Comparison of ENCODE assay signal across 8 cellular contexts in genomic region chr4:2837904-2838496, GRCh38. TPM values are rescaled to one million over a fixed set of nuclear protein-coding genes. Genes with fewer than 3 reads are reported as not detected.
DNase-seq lines count a peak whose midpoint lies in the region; ATAC-seq and TF ChIP-seq lines count a peak whose summit lies in the region.

No MANE protein-coding gene starts in this region.

- H3K27me3 ChIP-seq in CD8-positive, alpha-beta memory T cell (ENCODE audit: insufficient read depth, low read length, poor library complexity, severe bottlenecking), result no peaks in the 10 kb centered on the region

- CTCF ChIA-PET in CD8-positive, alpha-beta memory T cell (lab: Charles Lee), result interaction anchor here (1.6 to 2.0 kb wide), 3 partner anchors 20 to 75 kb away, joined by 3 to 10 read pairs (median 6); no protein-coding TSS in a partner anchor

- H3K4me1 ChIP-seq in CD8-positive, alpha-beta memory T cell (ENCODE audit: insufficient read depth, low read length), result peaks cover 64% of the 10 kb centered on the region

- H3K9me3 Mint-ChIP-seq in CD8-positive, alpha-beta memory T cell, result no peaks in the 10 kb centered on the region
- H3K9me3 Mint-ChIP-seq in activated naive CD8-positive, alpha-beta T cell treated with anti-CD3 and anti-CD28 coated beads for 36 hours, result peaks cover 6% of the 10 kb centered on the region
- H3K9me3 Mint-ChIP-seq in immature natural killer cell, result no peaks in the 10 kb centered on the region

- H3K36me3 Mint-ChIP-seq in CD8-positive, alpha-beta memory T cell, result peaks cover 0 to 7% (median 4%) of the 10 kb centered on the region in 3 donors
- peaks cover 23% of the 10 kb centered on the region for H3K36me3 Mint-ChIP-seq in activated naive CD8-positive, alpha-beta T cell treated with anti-CD3 and anti-CD28 coated beads for 36 hours
- H3K36me3 Mint-ChIP-seq in immature natural killer cell, result peaks cover 0 to 7% (median 4%) of the 10 kb centered on the region in 3 donors

- POLR2A ChIA-PET in CD8-positive, alpha-beta memory T cell (lab: Charles Lee), result interaction anchor here (1.3 kb wide), 1 partner anchor 14 kb away, joined by 4 read pairs; no protein-coding TSS in a partner anchor

- H3K4me3 Mint-ChIP-seq in CD8-positive, alpha-beta memory T cell, result peak overlapping the region; percentile 75 to 87 (median 84)
- H3K4me3 Mint-ChIP-seq in activated naive CD8-positive, alpha-beta T cell treated with anti-CD3 and anti-CD28 coated beads for 36 hours, result peak overlapping the region; percentile 82
- peak overlapping the region; percentile 75 to 87 (median 83) for H3K4me3 Mint-ChIP-seq in immature natural killer cell

- H3K9me3 ChIP-seq in CD8-positive, alpha-beta memory T cell (ENCODE audit: low read length), result no peaks in the 10 kb centered on the region

- peak; percentile 57 to 84 (median 76) for DNase-seq in CD8-positive, alpha-beta memory T cell
- DNase-seq in activated naive CD8-positive, alpha-beta T cell treated with anti-CD3 and anti-CD28 coated beads for 36 hours, result peak; percentile 65
- peak; percentile 81 to 84 (median 81) for DNase-seq in immature natural killer cell
- peak; percentile 56 for DNase-seq in stimulated activated CD4-positive, alpha-beta T cell treated with anti-CD3 and anti-CD28 coated beads, Interleukin-2, amount 100 ng/mL, for 4 hours (ENCODE audit: low read depth)
- no peak for DNase-seq in OCI-M1 (lab: John Stamatoyannopoulos, UW)
- no peak for DNase-seq in NCI-H345 treated with DMSO at 0.1 percent for 48 hours (lab: John Stamatoyannopoulos, UW; ENCODE audit: unreplicated experiment)

- peak overlapping the region; percentile 83 to 96 (median 93) for H3K27ac Mint-ChIP-seq in CD8-positive, alpha-beta memory T cell
- peak overlapping the region; percentile 89 for H3K27ac Mint-ChIP-seq in activated naive CD8-positive, alpha-beta T cell treated with anti-CD3 and anti-CD28 coated beads for 36 hours
- H3K27ac Mint-ChIP-seq in immature natural killer cell, result peak overlapping the region; percentile 80 to 96 (median 92)

- peaks cover 64 to 79% (median 73%) of the 10 kb centered on the region in 3 donors for H3K4me1 Mint-ChIP-seq in CD8-positive, alpha-beta memory T cell
- H3K4me1 Mint-ChIP-seq in activated naive CD8-positive, alpha-beta T cell treated with anti-CD3 and anti-CD28 coated beads for 36 hours, result peaks cover 53% of the 10 kb centered on the region
- peaks cover 84 to 95% of the 10 kb centered on the region in 2 donors for H3K4me1 Mint-ChIP-seq in immature natural killer cell

- H3K27ac ChIP-seq in CD8-positive, alpha-beta memory T cell (ENCODE audit: low read depth, low read length), result peak overlapping the region; percentile 48

- peak overlapping the region; percentile 60 for H3K4me3 ChIP-seq in CD8-positive, alpha-beta memory T cell (ENCODE audit: low read length)

- H3K36me3 ChIP-seq in CD8-positive, alpha-beta memory T cell (ENCODE audit: insufficient read depth, low read length), result no peaks in the 10 kb centered on the region

- ATAC-seq in SK-N-SH treated with all-trans-retinoic acid at 6 μM for 48 hours (peak; percentile 35; the same call in 2 of the 3 replicates), GM21526 (IDR thresholded peaks at IDR 0.05; ENCODE audit: low FRiP score, unreplicated experiment) (no peak)

- H3K27me3 Mint-ChIP-seq in CD8-positive, alpha-beta memory T cell, result no peaks in the 10 kb centered on the region
- no peaks in the 10 kb centered on the region for H3K27me3 Mint-ChIP-seq in activated naive CD8-positive, alpha-beta T cell treated with anti-CD3 and anti-CD28 coated beads for 36 hours
- peaks cover 11 to 22% (median 13%) of the 10 kb centered on the region in 3 donors for H3K27me3 Mint-ChIP-seq in immature natural killer cell (ENCODE audit: low read depth in 3 of 3)

TF ChIP-seq in SK-N-SH treated with all-trans-retinoic acid at 6 μM for 48 hours, 23 proteins besides CTCF, POLR2A, EP300 and RAD21:
- TF ChIP-seq CREB5 (CRISPR knock-in tag; IDR thresholded peaks at IDR 0.05; ENCODE audit: low read depth) (no peak), ZNF70 (CRISPR knock-in tag; IDR thresholded peaks at IDR 0.05) (no peak), TSHZ2 (CRISPR knock-in tag; IDR thresholded peaks at IDR 0.05) (no peak), OSR1 (CRISPR knock-in tag; IDR thresholded peaks at IDR 0.05) (no peak), RARB (CRISPR knock-in tag; IDR thresholded peaks at IDR 0.05) (no peak)
TF ChIP-seq in SK-N-SH treated with all-trans-retinoic acid at 6 μM for 48 hours: peak in this region for 0.

RNA-seq across cellular contexts. Expression of gene ADD1, which starts 5.6 kb away (rescaled TPM):
- 100 to 1,000 TPM; 185 to 192 TPM for total RNA-seq in CD8-positive, alpha-beta memory T cell
- polyA plus RNA-seq in CD8-positive, alpha-beta memory T cell, result 217 TPM
- total RNA-seq in activated naive CD8-positive, alpha-beta T cell treated with anti-CD3 and anti-CD28 coated beads for 36 hours, result 100 to 1,000 TPM; 136 TPM
- polyA plus RNA-seq in immature natural killer cell, result 100 to 1,000 TPM; 207 to 318 (median 314) TPM

RNA-seq across cellular contexts. Expression of gene SH3BP2, which starts 45.1 kb away (rescaled TPM):
- 10 to 100 TPM; 68.8 to 75.4 TPM for total RNA-seq in CD8-positive, alpha-beta memory T cell
- polyA plus RNA-seq in CD8-positive, alpha-beta memory T cell, result 35.7 TPM
- total RNA-seq in activated naive CD8-positive, alpha-beta T cell treated with anti-CD3 and anti-CD28 coated beads for 36 hours, result 10 to 100 TPM; 72.2 to 74.1 TPM
- 10 to 100 TPM; 12.6 to 71.0 (median 22.7) TPM for polyA plus RNA-seq in immature natural killer cell

Comparison
In these comparisons a context has a peak if more than half of its experiments do, and no peak if none do; other contexts are left out.
1. DNase-seq: peak in CD8-positive, alpha-beta memory T cell (5 of 5), activated naive CD8-positive, alpha-beta T cell treated with anti-CD3 and anti-CD28 coated beads for 36 hours (single experiment), immature natural killer cell (3 of 3) and stimulated activated CD4-positive, alpha-beta T cell treated with anti-CD3 and anti-CD28 coated beads, Interleukin-2, amount 100 ng/mL, for 4 hours (single experiment); none in OCI-M1 (single experiment) and NCI-H345 treated with DMSO at 0.1 percent for 48 hours (single experiment).
2. Peak in every context shown above with its lines, with median percentiles within 50 percentile points of each other: H3K27ac Mint-ChIP-seq and H3K4me3 Mint-ChIP-seq.